Comparison of ENCODE assay signal across 8 cellular contexts in genomic region chr19:3986260-3987041, GRCh38. TPM values are rescaled to one million over a fixed set of nuclear protein-coding genes. Genes with fewer than 3 reads are reported as not detected.
A peak's percentile ranks its signal among the peaks of the same experiment; 100 is the strongest.
DNase-seq lines count a peak whose midpoint lies in the region; ATAC-seq and TF ChIP-seq lines count a peak whose summit lies in the region.

No MANE protein-coding gene starts in this region.

- H3K4me3 Mint-ChIP-seq in activated naive CD8-positive, alpha-beta T cell, result peak overlapping the region; percentile 99
- peak overlapping the region; percentile 98 for H3K4me3 Mint-ChIP-seq in glutamatergic neuron (ENCODE audit: unreplicated experiment)

- H2AFZ ChIP-seq in DND-41 (ENCODE audit: low read depth, low read length) (peak overlapping the region; percentile 86), osteoblast (ENCODE audit: low read length) (peak overlapping the region; percentile 86)

- H3K36me3 Mint-ChIP-seq in activated naive CD8-positive, alpha-beta T cell, result peaks cover 17% of the 10 kb centered on the region
- H3K36me3 Mint-ChIP-seq in glutamatergic neuron (ENCODE audit: unreplicated experiment), result no peaks in the 10 kb centered on the region

- H3K4me1 Mint-ChIP-seq in activated naive CD8-positive, alpha-beta T cell (ENCODE audit: low read depth), result peaks cover 41% of the 10 kb centered on the region
- H3K4me1 Mint-ChIP-seq in glutamatergic neuron (ENCODE audit: low read depth, unreplicated experiment), result peaks cover 18% of the 10 kb centered on the region

- peak overlapping the region; percentile 77 for H3K27ac ChIP-seq in DND-41 (ENCODE audit: low read length)
- no peak overlapping the region for H3K27ac ChIP-seq in osteoblast (ENCODE audit: low read depth, low read length)

- H3K9ac ChIP-seq in DND-41 (ENCODE audit: low read depth, low read length), result peak overlapping the region; percentile 71

- H3K9me3 ChIP-seq in DND-41 (ENCODE audit: insufficient read depth, low read length, severe bottlenecking), result no peaks in the 10 kb centered on the region
- no peaks in the 10 kb centered on the region for H3K9me3 ChIP-seq in osteoblast (ENCODE audit: low read depth, low read length)

- H3K36me3 ChIP-seq in DND-41 (ENCODE audit: insufficient read depth, low read length) (peaks cover 36% of the 10 kb centered on the region), osteoblast (ENCODE audit: insufficient read depth, low read length) (peaks cover 34% of the 10 kb centered on the region)

- peaks cover 69% of the 10 kb centered on the region for H3K4me1 ChIP-seq in DND-41 (ENCODE audit: insufficient read depth, low read length)
- H3K4me1 ChIP-seq in osteoblast (ENCODE audit: insufficient read depth, low read length), result peaks cover 40% of the 10 kb centered on the region

- H3K27ac Mint-ChIP-seq in activated naive CD8-positive, alpha-beta T cell, result peak overlapping the region; percentile 62
- peak overlapping the region; percentile 56 for H3K27ac Mint-ChIP-seq in glutamatergic neuron (ENCODE audit: unreplicated experiment)

- H3K4me3 ChIP-seq in DND-41 (ENCODE audit: low read depth in 1 of 2, low read length in 2 of 2) (peak overlapping the region; percentile 69 to 73), osteoblast (ENCODE audit: insufficient read depth, low read length) (peak overlapping the region; percentile 100)

- no peaks in the 10 kb centered on the region for H3K27me3 Mint-ChIP-seq in activated naive CD8-positive, alpha-beta T cell
- H3K27me3 Mint-ChIP-seq in glutamatergic neuron (ENCODE audit: unreplicated experiment), result peaks cover 8% of the 10 kb centered on the region

- H4K20me1 ChIP-seq in DND-41 (ENCODE audit: insufficient read depth, low read length) (peaks cover 37% of the 10 kb centered on the region), osteoblast (ENCODE audit: insufficient read depth, low read length) (peaks cover 38% of the 10 kb centered on the region)

- H3K79me2 ChIP-seq in DND-41 (ENCODE audit: insufficient read depth, low read length), result peaks cover 44% of the 10 kb centered on the region
- H3K79me2 ChIP-seq in osteoblast (ENCODE audit: insufficient read depth, low read length), result peaks cover 38% of the 10 kb centered on the region

- no peaks in the 10 kb centered on the region for H3K9me3 Mint-ChIP-seq in activated naive CD8-positive, alpha-beta T cell (ENCODE audit: low read depth)
- peaks cover 22% of the 10 kb centered on the region for H3K9me3 Mint-ChIP-seq in glutamatergic neuron (ENCODE audit: unreplicated experiment)

- DNase-seq in DND-41, result peak; percentile 72
- DNase-seq in LoVo (ENCODE audit: low spot score), result peak; percentile 81
- DNase-seq in glutamatergic neuron, result no peak
- DNase-seq in osteoblast (ENCODE audit: insufficient read length, low spot score, missing footprints), result peak; percentile 89

- TF ChIP-seq CTCF in DND-41 (IDR thresholded peaks at IDR 0.05; ENCODE audit: borderline replicate concordance, extremely low read depth, low read length, poor library complexity, severe bottlenecking) (peak; percentile 78), glutamatergic neuron (IDR thresholded peaks at IDR 0.05; ENCODE audit: partially characterized antibody, unreplicated experiment) (no peak), osteoblast (IDR thresholded peaks at IDR 0.05; ENCODE audit: extremely low read depth, low read depth, low read length) (peak; percentile 70)

- H3K27me3 ChIP-seq in DND-41 (ENCODE audit: insufficient read depth, low read length, poor library complexity) (no peaks in the 10 kb centered on the region), osteoblast (ENCODE audit: insufficient read depth, low read length) (no peaks in the 10 kb centered on the region)

- H3K4me2 ChIP-seq in DND-41 (ENCODE audit: insufficient read depth, low read length) (peak overlapping the region; percentile 87), osteoblast (ENCODE audit: insufficient read depth, low read length) (peak overlapping the region; percentile 99)

- ATAC-seq in DND-41 (ENCODE audit: insufficient read depth, low read depth) (peak; percentile 55), HG03045 (IDR thresholded peaks at IDR 0.05; ENCODE audit: unreplicated experiment) (no peak), GM18517 (IDR thresholded peaks at IDR 0.05; ENCODE audit: unreplicated experiment) (no peak)

TF ChIP-seq in PFSK-1, 5 proteins besides CTCF, POLR2A, EP300 and RAD21:
- TF ChIP-seq SIN3A (IDR thresholded peaks at IDR 0.05; ENCODE audit: borderline replicate concordance, insufficient read depth, low read length), result peak; percentile 31; the same call in 1 of the 2 replicates
- TF ChIP-seq POLR2AphosphoS5 (IDR thresholded peaks at IDR 0.05; ENCODE audit: low read depth, low read length), result no peak
- no peak for TF ChIP-seq FOXP2 (optimal IDR thresholded peaks at IDR 0.05; ENCODE audit: borderline replicate concordance, extremely low read depth, extremely low read length, insufficient read depth)

RNA-seq across cellular contexts. Expression of gene EEF2, which starts 1.2 kb away (rescaled TPM):
- 4,689 TPM for polyA plus RNA-seq in PFSK-1 (2012; ENCODE audit: insufficient read length, low read depth)
- 2,255 TPM for total RNA-seq in glutamatergic neuron (ENCODE audit: unreplicated experiment)
- 2,656 and 2,968 TPM in 2 replicates for total RNA-seq in osteoblast

RNA-seq across cellular contexts. Expression of gene DAPK3, which starts 15.6 kb away (rescaled TPM):
- polyA plus RNA-seq in PFSK-1 (2012; ENCODE audit: insufficient read length, low read depth), result 93.5 TPM
- total RNA-seq in glutamatergic neuron (ENCODE audit: unreplicated experiment), result 221 TPM
- total RNA-seq in osteoblast, result 122 and 131 TPM in 2 replicates

RNA-seq across cellular contexts. Expression of gene PIAS4, which starts 21.1 kb away (rescaled TPM):
- 36.0 TPM for polyA plus RNA-seq in PFSK-1 (2012; ENCODE audit: insufficient read length, low read depth)
- total RNA-seq in glutamatergic neuron (ENCODE audit: unreplicated experiment) (95.8 TPM), osteoblast (14.7 and 21.4 TPM in 2 replicates)

RNA-seq across cellular contexts. Expression of gene NMRK2, which starts 53.6 kb away (rescaled TPM):
- polyA plus RNA-seq in PFSK-1 (2012; ENCODE audit: insufficient read length, low read depth), result not detected
- 4.0 TPM for total RNA-seq in glutamatergic neuron (ENCODE audit: unreplicated experiment)
- not detected in 2 replicates for total RNA-seq in osteoblast
